ENCODE assay signal across 22 cellular contexts in genomic region chr1:115620453-115620852, GRCh38. TPM values are rescaled to one million over a fixed set of nuclear protein-coding genes. Genes with fewer than 3 reads are reported as not detected.
DNase-seq lines count a peak whose midpoint lies in the region; ATAC-seq, FAIRE-seq and TF ChIP-seq lines count a peak whose summit lies in the region.
"Had no signal": no experiment of that assay in that cellular context is flagged by ENCODE, and none has a peak within 500 bp of the region (broad histone marks: within the 10 kb centered on the region; RNA-seq: fewer than 3 reads in every experiment).

No MANE protein-coding gene starts in this region.

- H3K36me3 ChIP-seq in kidney (ENCODE audit: control insufficient read depth in 1 of 2, insufficient read depth in 2 of 2, low read length in 2 of 2) = no peaks in the 10 kb centered on the region
- H3K36me3 ChIP-seq: BLaER1 treated with 17β-estradiol and CSF1 and Interleukin-3, amounts not matched to agents 10 nM and 100 nM had no signal

- peaks cover 1% of the 10 kb centered on the region for H3K27me3 Mint-ChIP-seq in activated T-cell treated with anti-CD3 and anti-CD28 coated beads, Interleukin-2, amount 50 U/mL, for 72 hours (ENCODE audit: low read depth)

- no peak for DNase-seq in kidney
- DNase-seq in activated T-cell treated with anti-CD3 and anti-CD28 coated beads, Interleukin-2, amount 50 U/mL, for 72 hours = no peak
- no peak for DNase-seq in NCI-H524 (lab: John Stamatoyannopoulos, UW)
- DNase-seq: 8988T; AML-193; Caco-2; Calu3; CD4-positive, alpha-beta T cell; CD8-positive, alpha-beta T cell; DMS79 treated with DMSO at 0.1 percent for 48 hours; GDM1 had no signal

- H3K4me1 Mint-ChIP-seq in activated T-cell treated with anti-CD3 and anti-CD28 coated beads, Interleukin-2, amount 50 U/mL, for 72 hours (ENCODE audit: low read depth) = no peaks in the 10 kb centered on the region
- H3K4me1 Mint-ChIP-seq: B cell had no signal

- H3K9ac ChIP-seq in kidney (ENCODE audit: low read length in 2 of 2) = no peak overlapping the region
- H3K9ac ChIP-seq: BLaER1 treated with 17β-estradiol and CSF1 and Interleukin-3, amounts not matched to agents 10 nM and 100 nM had no signal

- TF ChIP-seq CTCF in kidney (IDR thresholded peaks at IDR 0.05; ENCODE audit: borderline replicate concordance, extremely low read depth, insufficient read depth) = no peak

- no peak for ATAC-seq in activated T-cell treated with anti-CD3 and anti-CD28 coated beads, Interleukin-2, amount 50 U/mL, for 72 hours (replicated peaks in 1 of 2)
- ATAC-seq in esophagus mucosa = no peak
- ATAC-seq: A549; CD8-positive, alpha-beta T cell; GM12878 had no signal

- peaks cover 8 to 10% of the 10 kb centered on the region in 2 donors for H3K36me3 Mint-ChIP-seq in activated T-cell treated with anti-CD3 and anti-CD28 coated beads, Interleukin-2, amount 50 U/mL, for 72 hours (ENCODE audit: insufficient read depth in 2 of 2)
- H3K36me3 Mint-ChIP-seq: CD8-positive, alpha-beta T cell had no signal

- no peak overlapping the region for H3K27ac Mint-ChIP-seq in activated T-cell treated with anti-CD3 and anti-CD28 coated beads, Interleukin-2, amount 50 U/mL, for 72 hours
- H3K27ac Mint-ChIP-seq: B cell; CD4-positive, alpha-beta T cell; CD8-positive, alpha-beta T cell had no signal

- no peak overlapping the region for H3K27ac ChIP-seq in kidney (ENCODE audit: low read depth in 2 of 2, low read length in 2 of 2)
- H3K27ac ChIP-seq: A549; BLaER1 treated with 17β-estradiol and CSF1 and Interleukin-3, amounts not matched to agents 10 nM and 100 nM; C4-2B had no signal

- FAIRE-seq in G401.6 (lab: Jason Lieb, UNC) (peak; percentile 42), colon (lab: Jason Lieb, UNC) (peak; percentile 62), kidney (lab: Jason Lieb, UNC) (peak; percentile 54)
- FAIRE-seq: A549, D721Med, GM12878, GM12892, GM19239 had no signal

- H3K9me3 Mint-ChIP-seq in activated T-cell treated with anti-CD3 and anti-CD28 coated beads, Interleukin-2, amount 50 U/mL, for 72 hours = peaks cover 11 to 13% of the 10 kb centered on the region in 2 donors

- no peak overlapping the region for H3K4me3 ChIP-seq in kidney (ENCODE audit: low read length in 2 of 2)
- H3K4me3 ChIP-seq: A549; BLaER1 treated with 17β-estradiol and CSF1 and Interleukin-3, amounts not matched to agents 10 nM and 100 nM; GM12878 had no signal

- no peak overlapping the region for H3K4me3 Mint-ChIP-seq in activated T-cell treated with anti-CD3 and anti-CD28 coated beads, Interleukin-2, amount 50 U/mL, for 72 hours
- H3K4me3 Mint-ChIP-seq: B cell; CD4-positive, alpha-beta T cell; CD8-positive, alpha-beta T cell had no signal

- intact Hi-C loops in kidney (cut with DNase I) = no loop called here

- peaks cover 2 to 10% of the 10 kb centered on the region in 2 donors for H3K9me3 ChIP-seq in kidney (ENCODE audit: control insufficient read depth in 1 of 2, low read length in 2 of 2)
- H3K9me3 ChIP-seq: Caco-2 had no signal

- H3K4me1 ChIP-seq in kidney (ENCODE audit: control insufficient read depth in 1 of 2, insufficient read depth in 1 of 2, low read depth in 1 of 2, low read length in 2 of 2) = no peaks in the 10 kb centered on the region
- H3K4me1 ChIP-seq: A549; BLaER1 treated with 17β-estradiol and CSF1 and Interleukin-3, amounts not matched to agents 10 nM and 100 nM; Caco-2 had no signal

RNA-seq across cellular contexts. Expression of gene VANGL1, which starts 21.3 kb away (rescaled TPM):
- total RNA-seq in kidney (12.3 TPM), esophagus mucosa (15.5 TPM)
- 2.7 TPM for polyA plus RNA-seq in kidney (ENCODE audit: insufficient read depth, low read depth, low replicate concordance)
- 1 to 10 TPM; 3.8 to 7.0 TPM for total RNA-seq in activated T-cell treated with anti-CD3 and anti-CD28 coated beads, Interleukin-2, amount 50 U/mL, for 72 hours
